In the genomic region with DNA sequence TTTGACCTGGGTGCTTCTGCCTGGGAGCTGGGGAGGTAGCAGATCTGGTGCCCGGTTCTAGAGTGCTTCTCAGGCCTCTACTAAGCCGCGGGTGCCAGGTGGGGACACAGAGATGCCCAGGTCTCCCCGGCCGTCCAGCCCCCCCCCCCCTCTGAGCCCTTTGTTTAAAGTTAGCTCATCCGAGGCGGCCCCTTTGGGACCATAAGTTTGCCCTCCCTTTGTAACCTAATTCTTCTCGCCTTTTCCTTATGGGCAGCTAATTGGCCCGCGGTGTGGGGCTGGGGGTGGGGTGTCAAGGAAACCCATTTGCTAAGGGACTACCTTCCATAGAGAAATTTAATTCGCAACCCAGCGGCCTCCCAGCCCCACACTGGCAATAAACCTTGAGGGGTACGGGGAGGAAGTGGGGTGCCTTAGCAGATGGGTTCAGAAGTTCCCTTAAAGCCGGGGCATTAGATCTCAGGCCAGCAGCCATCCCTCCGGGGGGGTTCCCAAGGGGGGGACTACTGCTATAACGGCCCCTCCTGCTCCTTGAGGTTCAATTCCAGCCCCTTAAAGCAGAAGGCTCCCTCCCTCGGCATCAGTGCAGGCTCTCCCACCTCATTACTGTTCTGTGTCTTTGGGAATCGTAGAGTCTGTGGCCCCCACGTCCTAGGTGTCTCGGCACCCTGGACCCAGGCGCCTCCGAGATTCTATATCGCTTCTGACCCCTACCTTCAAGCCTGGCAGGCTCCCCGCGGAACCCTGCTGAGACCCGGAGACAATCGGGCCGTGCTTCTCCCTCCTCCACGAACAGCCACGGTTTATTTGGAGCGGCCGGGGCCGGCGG, we compare ENCODE assay signal across 9 cellular contexts. TPM values are rescaled to one million over a fixed set of nuclear protein-coding genes. Genes with fewer than 3 reads are reported as not detected.
DNase-seq lines count a peak whose midpoint lies in the region; ATAC-seq and TF ChIP-seq lines count a peak whose summit lies in the region.
"Had no signal": no experiment of that assay in that cellular context is flagged by ENCODE, and none has a peak within 500 bp of the region (broad histone marks: within the 10 kb centered on the region; RNA-seq: fewer than 3 reads in every experiment).

No MANE protein-coding gene starts in this region.

- peak overlapping the region in 1 of 2 experiments; percentile 97; a peak in 2 of 4 replicates for H3K27ac ChIP-seq in SK-N-SH (ENCODE audit: low read depth in 2 of 2, low read length in 1 of 2)
- H3K27ac ChIP-seq in PC-3 (ENCODE audit: low read length), result peak overlapping the region; percentile 60

- H3K27me3 ChIP-seq in SK-N-SH (ENCODE audit: insufficient read depth) (peaks cover 23% of the 10 kb centered on the region; the same call in 1 of the 2 replicates), PC-3 (ENCODE audit: low read length) (no peaks in the 10 kb centered on the region)

- peaks cover 19% of the 10 kb centered on the region; the same call in 1 of the 2 replicates for H4K20me1 ChIP-seq in SK-N-SH (ENCODE audit: insufficient read depth)
- no peaks in the 10 kb centered on the region for H4K20me1 ChIP-seq in PC-3 (ENCODE audit: low read length)

- H3K4me3 ChIP-seq in SK-N-SH (ENCODE audit: low read depth in 2 of 2, low read length in 1 of 2) (peak overlapping the region; percentile 75 to 77; a peak in 3 of 4 replicates), PC-3 (ENCODE audit: low read length) (peak overlapping the region; percentile 93), fibroblast of villous mesenchyme (ENCODE audit: low read depth, low read length) (peak overlapping the region; percentile 85), retinal pigment epithelial cell (ENCODE audit: low read length) (peak overlapping the region; percentile 78)

- H3K4me2 ChIP-seq in SK-N-SH (peak overlapping the region; percentile 99), PC-3 (ENCODE audit: low read length) (peak overlapping the region; percentile 92)

- CTCF ChIA-PET in SK-N-SH (lab: Yijun Ruan, JAX) (interaction anchor here (1.0 to 13.1 kb wide), 6 partner anchors 8 to 93 kb away, joined by 3 to 177 read pairs (median 8); no protein-coding TSS in a partner anchor), PC-3 (lab: Charles Lee) (interaction anchor here (0.6 kb wide), 3 partner anchors 65 to 795 kb away, joined by 3 to 7 read pairs (median 3); no protein-coding TSS in a partner anchor)

- TF ChIP-seq RAD21 in SK-N-SH (IDR thresholded peaks at IDR 0.05; ENCODE audit: low read length), result no peak

- POLR2A ChIA-PET in SK-N-SH (lab: Yijun Ruan, JAX), result interaction anchor here (0.6 to 5.7 kb wide), 12 partner anchors 10 to 315 kb away, joined by 3 to 66 read pairs (median 4); no protein-coding TSS in a partner anchor
- POLR2A ChIA-PET in PC-3 (lab: Charles Lee; ENCODE audit: unreplicated experiment), result no interaction called here

- no TSS peak for BruUV-seq in PC-3 (replicated peaks; lab: Mats Ljungman, UMichigan)

- H2AFZ ChIP-seq in SK-N-SH (ENCODE audit: low read depth) (no peak overlapping the region), PC-3 (ENCODE audit: low read length) (0 out of 2 replicates have a peak overlapping the region, but pooled peaks have one; percentile 51)

- TF ChIP-seq CTCF in SK-N-SH (IDR thresholded peaks at IDR 0.05), result no peak
- no peak for TF ChIP-seq CTCF in PC-3 (conservative IDR thresholded peaks at IDR 0.05; ENCODE audit: low read depth, low read length)
- TF ChIP-seq CTCF in fibroblast of villous mesenchyme (IDR thresholded peaks at IDR 0.05; ENCODE audit: insufficient read depth, low read depth, low read length), result no peak
- TF ChIP-seq CTCF in retinal pigment epithelial cell (conservative IDR thresholded peaks at IDR 0.05; ENCODE audit: low read depth, low read length), result no peak

- intact Hi-C loops in PC-3 (cut with micrococcal nuclease), result no loop called here

- ATAC-seq in SK-N-SH treated with all-trans-retinoic acid at 6 μM for 48 hours, result no peak
- no peak for ATAC-seq in PC-3
- ATAC-seq in HG02588 (IDR thresholded peaks at IDR 0.05; ENCODE audit: unreplicated experiment), result no peak
- no peak for ATAC-seq in GM21528 (IDR thresholded peaks at IDR 0.05; ENCODE audit: low FRiP score, unreplicated experiment)

- H3K4me1 ChIP-seq in SK-N-SH (ENCODE audit: control insufficient read depth in 1 of 2, insufficient read depth in 2 of 2, low read depth in 1 of 2, low read length in 1 of 2) (peaks cover 0 to 30% of the 10 kb centered on the region in 2 experiments; a peak in 1 of 4 replicates), PC-3 (ENCODE audit: insufficient read depth, low read length) (peaks cover 1% of the 10 kb centered on the region; the same call in 1 of the 2 replicates)

- no peaks in the 10 kb centered on the region for H3K9me2 ChIP-seq in SK-N-SH
- H3K9me2 ChIP-seq in PC-3 (replicated peaks; ENCODE audit: low read length), result no peaks in the 10 kb centered on the region

- H3K79me2 ChIP-seq in SK-N-SH (ENCODE audit: insufficient read depth) (peaks cover 17% of the 10 kb centered on the region), PC-3 (ENCODE audit: low read length) (peaks cover 76% of the 10 kb centered on the region)

- 30% methylated on average over 20 of the region's 34 CpGs for WGBS in SK-N-SH (ENCODE audit: low lambda C conversion rate)

- H3K9me3 ChIP-seq in SK-N-SH (no peaks in the 10 kb centered on the region), PC-3 (ENCODE audit: low read length) (no peaks in the 10 kb centered on the region)

- H3K9ac ChIP-seq in SK-N-SH (peak overlapping the region; percentile 80; the same call in 1 of the 2 replicates), PC-3 (ENCODE audit: low read length) (peak overlapping the region; percentile 84)

- peaks cover 0 to 4% of the 10 kb centered on the region in 2 experiments for H3K36me3 ChIP-seq in SK-N-SH (replicated peaks in 1 of 2; ENCODE audit: control insufficient read depth in 1 of 2, insufficient read depth in 2 of 2, low read length in 1 of 2)
- no peaks in the 10 kb centered on the region for H3K36me3 ChIP-seq in PC-3 (ENCODE audit: low read depth, low read length)

- no peak for TF ChIP-seq EP300 in SK-N-SH (IDR thresholded peaks at IDR 0.05; ENCODE audit: borderline replicate concordance in 1 of 2, low read depth in 1 of 2, low read length in 1 of 2)

- H3F3A ChIP-seq in SK-N-SH (replicated peaks; ENCODE audit: insufficient read depth) (peaks cover 7% of the 10 kb centered on the region), PC-3 (ENCODE audit: low read length, unreplicated experiment) (no peaks in the 10 kb centered on the region)

- DNase-seq in SK-N-SH, result no peak
- DNase-seq in PC-3, result peak; percentile 30
- DNase-seq in fibroblast of villous mesenchyme (ENCODE audit: low read depth), result peak; percentile 62
- no peak for DNase-seq in retinal pigment epithelial cell (ENCODE audit: low read depth)
- no peak for DNase-seq in HT-29 (ENCODE audit: low spot score)

TF ChIP-seq in SK-N-SH, 30 proteins besides CTCF, POLR2A, EP300 and RAD21 (continues in another document):
- TF ChIP-seq POLR2AphosphoS5 (IDR thresholded peaks at IDR 0.05; ENCODE audit: low read depth, low read length), result no peak
- no peak for TF ChIP-seq TEAD4 (IDR thresholded peaks at IDR 0.05; ENCODE audit: borderline replicate concordance, insufficient read depth)
- TF ChIP-seq, protein P1, sequence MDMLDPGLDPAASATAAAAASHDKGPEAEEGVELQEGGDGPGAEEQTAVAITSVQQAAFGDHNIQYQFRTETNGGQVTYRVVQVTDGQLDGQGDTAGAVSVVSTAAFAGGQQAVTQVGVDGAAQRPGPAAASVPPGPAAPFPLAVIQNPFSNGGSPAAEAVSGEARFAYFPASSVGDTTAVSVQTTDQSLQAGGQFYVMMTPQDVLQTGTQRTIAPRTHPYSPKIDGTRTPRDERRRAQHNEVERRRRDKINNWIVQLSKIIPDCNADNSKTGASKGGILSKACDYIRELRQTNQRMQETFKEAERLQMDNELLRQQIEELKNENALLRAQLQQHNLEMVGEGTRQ (IDR thresholded peaks at IDR 0.05; ENCODE audit: borderline replicate concordance, low read depth, low read length), result no peak
- no peak for TF ChIP-seq CHD2 (IDR thresholded peaks at IDR 0.05; ENCODE audit: low read length, partially characterized antibody)

TF ChIP-seq in SK-N-SH treated with all-trans-retinoic acid at 6 μM for 48 hours, 23 proteins besides CTCF, POLR2A, EP300 and RAD21 (continues in another document):
- TF ChIP-seq RARB (CRISPR knock-in tag; IDR thresholded peaks at IDR 0.05), result no peak
- no peak for TF ChIP-seq PPARA (CRISPR knock-in tag; IDR thresholded peaks at IDR 0.05; ENCODE audit: borderline replicate concordance)
- no peak for TF ChIP-seq ZNF565 (CRISPR knock-in tag; conservative IDR thresholded peaks at IDR 0.05; ENCODE audit: low read depth)
- TF ChIP-seq OSR1 (CRISPR knock-in tag; IDR thresholded peaks at IDR 0.05), result no peak
- TF ChIP-seq SNAI2 (CRISPR knock-in tag; IDR thresholded peaks at IDR 0.05), result no peak
- no peak for TF ChIP-seq ZNF70 (CRISPR knock-in tag; IDR thresholded peaks at IDR 0.05)
- TF ChIP-seq PATZ1 (CRISPR knock-in tag; IDR thresholded peaks at IDR 0.05; ENCODE audit: borderline replicate concordance), result no peak
- no peak for TF ChIP-seq ZFP30 (CRISPR knock-in tag; IDR thresholded peaks at IDR 0.05)
- TF ChIP-seq ZFP3 (CRISPR knock-in tag; IDR thresholded peaks at IDR 0.05), result no peak
- TF ChIP-seq ARNTL (CRISPR knock-in tag; IDR thresholded peaks at IDR 0.05; ENCODE audit: borderline replicate concordance, low read depth), result no peak

RNA-seq across cellular contexts. Expression of gene GATA2, which starts 1.7 kb away (rescaled TPM):
- polyA plus RNA-seq in SK-N-SH (2012; rRNA removed), result 5.5 and 6.8 TPM in 2 replicates
- polyA plus RNA-seq in SK-N-SH (2012; cell fraction: cytosol; rRNA removed), result 7.0 and 13.4 TPM in 2 replicates
- 10.6 and 18.0 TPM in 2 replicates for polyA plus RNA-seq in SK-N-SH (2012; cell fraction: nucleus; rRNA removed)
- 26.8 and 32.4 TPM in 2 replicates for total RNA-seq in PC-3 (2014; rRNA removed)
- total RNA-seq in fibroblast of villous mesenchyme, result 26.7 and 41.0 TPM in 2 replicates
- 114 and 123 TPM in 2 replicates for total RNA-seq in HT-29 (2014; rRNA removed; shearing (Covaris generic))
- total RNA-seq: T-helper 2 cell treated with Interferon-gamma antibody and Interleukin-4, amounts not matched to agents 100 ng/mL and 5 ng/mL, for 36 hours had no signal

RNA-seq across cellular contexts. Expression of gene DNAJB8, which starts 24.6 kb away (rescaled TPM):
- polyA plus RNA-seq in SK-N-SH (2012; rRNA removed), result not detected in 2 replicates
- not detected in 2 replicates for polyA plus RNA-seq in SK-N-SH (2012; cell fraction: cytosol; rRNA removed)
- not detected in 2 replicates for polyA plus RNA-seq in SK-N-SH (2012; cell fraction: nucleus; rRNA removed)
- total RNA-seq in PC-3 (2014; rRNA removed), result not detected in 2 replicates
- not detected in 2 replicates for total RNA-seq in fibroblast of villous mesenchyme
- total RNA-seq in HT-29 (2014; rRNA removed; shearing (Covaris generic)), result not detected in 2 replicates
- total RNA-seq: T-helper 2 cell treated with Interferon-gamma antibody and Interleukin-4, amounts not matched to agents 100 ng/mL and 5 ng/mL, for 36 hours had no signal

Comparison
In these comparisons a context has a peak if more than half of its experiments do, and no peak if none do; other contexts are left out.
1. DNase-seq: peak in PC-3 (single experiment) and fibroblast of villous mesenchyme (single experiment); none in SK-N-SH (single experiment), retinal pigment epithelial cell (single experiment) and HT-29 (single experiment).
2. Peak in every context shown above with its lines, with median percentiles within 50 percentile points of each other: H3K4me3 ChIP-seq.